In the genomic region with DNA sequence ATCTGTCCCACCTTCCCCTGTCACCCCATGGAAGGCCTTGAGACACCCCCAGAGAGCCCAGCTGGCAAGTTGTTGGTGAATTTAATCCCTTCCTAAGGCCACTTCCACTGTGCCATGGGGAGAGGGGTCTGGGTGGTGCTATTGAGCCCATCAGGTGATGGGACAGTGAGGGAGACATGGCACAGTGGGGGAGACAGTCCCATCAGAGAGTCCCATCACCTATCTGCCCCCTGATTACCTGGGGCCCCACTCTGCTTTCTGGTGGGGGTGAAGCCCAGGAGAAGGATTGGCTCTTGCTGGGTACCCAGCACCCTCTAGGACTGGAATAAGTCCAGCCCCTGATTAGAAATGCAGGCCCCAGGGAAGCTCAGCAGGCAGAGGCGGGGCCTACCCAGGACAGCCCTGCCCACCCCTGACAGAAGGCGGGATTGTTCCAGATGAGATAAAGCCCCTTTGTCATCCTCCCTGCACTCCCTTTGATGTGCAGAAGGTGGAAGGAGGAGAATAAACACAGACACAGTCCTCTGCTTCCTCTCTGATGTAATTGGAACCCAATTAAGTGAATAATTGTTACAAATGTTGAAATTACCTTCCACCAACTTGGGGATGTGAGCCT, we compare ENCODE assay signal across 17 cellular contexts. TPM values are rescaled to one million over a fixed set of nuclear protein-coding genes. Genes with fewer than 3 reads are reported as not detected.
DNase-seq lines count a peak whose midpoint lies in the region; ATAC-seq, FAIRE-seq and TF ChIP-seq lines count a peak whose summit lies in the region.
"Had no signal": no experiment of that assay in that cellular context is flagged by ENCODE, and none has a peak within 500 bp of the region (broad histone marks: within the 10 kb centered on the region; RNA-seq: fewer than 3 reads in every experiment).

No MANE protein-coding gene starts in this region.

- intact Hi-C loops in heart left ventricle (cut with DNase I) = no loop called here

- ATAC-seq in HG02870 (IDR thresholded peaks at IDR 0.05; ENCODE audit: unreplicated experiment) = no peak
- ATAC-seq in heart left ventricle = no peak
- ATAC-seq: activated T-helper 17 cell treated with anti-CD3 and anti-CD28 coated beads, Interleukin-2, amount 50 U/mL, for 72 hours; left ventricle myocardium superior had no signal

- H3K4me3 ChIP-seq in heart left ventricle = no peak overlapping the region
- H3K4me3 ChIP-seq: tibial artery had no signal

- no peak overlapping the region for H3K27ac ChIP-seq in heart left ventricle
- H3K27ac ChIP-seq: tibial artery had no signal

- DNase-seq in NCI-H2227 (lab: John Stamatoyannopoulos, UW; ENCODE audit: unreplicated experiment) (peak; percentile 22), NCI-H2227 treated with DMSO at 0.1 percent for 48 hours (lab: John Stamatoyannopoulos, UW) (no peak), NCI-H748 treated with DMSO at 0.1 percent for 48 hours (lab: John Stamatoyannopoulos, UW) (peak; percentile 8), frontal cortex (ENCODE audit: low spot score in 2 of 2) (peak; percentile 45 to 46), putamen (ENCODE audit: low spot score) (peak; percentile 81), heart left ventricle (no peak)
- no peak for DNase-seq in activated T-cell treated with anti-CD3 and anti-CD28 coated beads, Interleukin-2, amount 50 U/mL, for 1 hour
- DNase-seq: 8988T; activated CD4-positive, alpha-beta T cell treated with anti-CD3 and anti-CD28 coated beads for 4 hours; CD4-positive, alpha-beta memory T cell; left ventricle myocardium superior; stimulated activated CD4-positive, alpha-beta T cell treated with anti-CD3 and anti-CD28 coated beads, Interleukin-12 subunit alpha, Interleukin-12 subunit beta, amount 100 ng/mL, for 4 hours; SW 1271; tibial artery had no signal

- no peak for TF ChIP-seq POLR2A in heart left ventricle (IDR thresholded peaks at IDR 0.05)

- H3K36me3 ChIP-seq in heart left ventricle = no peaks in the 10 kb centered on the region
- H3K36me3 ChIP-seq: tibial artery had no signal

- no peak for TF ChIP-seq CTCF in heart left ventricle (IDR thresholded peaks at IDR 0.05)

- 60 to 79% (median 63%) methylated on average over 2 of the region's 2 CpGs; no CpG with 5 or more reads in 1 of the 4 donors for WGBS in heart left ventricle, 4 donors

- no peaks in the 10 kb centered on the region for H3K9me3 ChIP-seq in heart left ventricle
- H3K9me3 ChIP-seq: tibial artery had no signal

- peak; percentile 6 for FAIRE-seq in frontal cortex (lab: Jason Lieb, UNC)

- H3K27me3 ChIP-seq in heart left ventricle = peaks cover 0 to 47% (median 6%) of the 10 kb centered on the region in 9 donors

- H3K4me1 ChIP-seq in heart left ventricle = no peaks in the 10 kb centered on the region
- H3K4me1 ChIP-seq: tibial artery had no signal

RNA-seq across cellular contexts. Expression of gene TMEM132E, which starts 18.9 kb away (rescaled TPM):
- total RNA-seq in frontal cortex (1.6 TPM), heart left ventricle (under 1 TPM in 2 of 9 donors, not detected in 7; 0.09 to 0.20 TPM)
- under 1 TPM in 1 of 2 donors, not detected in 1; 0.04 TPM for polyA plus RNA-seq in heart left ventricle
- total RNA-seq: activated T-helper 17 cell treated with anti-CD3 and anti-CD28 coated beads, Interleukin-2, amount 50 U/mL, for 72 hours; glomerular endothelial cell; left ventricle myocardium superior had no signal

Comparison
In these comparisons a context has a peak if more than half of its experiments do, and no peak if none do; other contexts are left out.
1. DNase-seq: peak in NCI-H2227 (single experiment), NCI-H748 treated with DMSO at 0.1 percent for 48 hours (single experiment), frontal cortex (2 of 2) and putamen (single experiment); none in NCI-H2227 treated with DMSO at 0.1 percent for 48 hours (single experiment), activated T-cell treated with anti-CD3 and anti-CD28 coated beads, Interleukin-2, amount 50 U/mL, for 1 hour (single experiment) and heart left ventricle (0 of 5).